Comparison of ENCODE assay signal across 1 cellular context in the genomic region with DNA sequence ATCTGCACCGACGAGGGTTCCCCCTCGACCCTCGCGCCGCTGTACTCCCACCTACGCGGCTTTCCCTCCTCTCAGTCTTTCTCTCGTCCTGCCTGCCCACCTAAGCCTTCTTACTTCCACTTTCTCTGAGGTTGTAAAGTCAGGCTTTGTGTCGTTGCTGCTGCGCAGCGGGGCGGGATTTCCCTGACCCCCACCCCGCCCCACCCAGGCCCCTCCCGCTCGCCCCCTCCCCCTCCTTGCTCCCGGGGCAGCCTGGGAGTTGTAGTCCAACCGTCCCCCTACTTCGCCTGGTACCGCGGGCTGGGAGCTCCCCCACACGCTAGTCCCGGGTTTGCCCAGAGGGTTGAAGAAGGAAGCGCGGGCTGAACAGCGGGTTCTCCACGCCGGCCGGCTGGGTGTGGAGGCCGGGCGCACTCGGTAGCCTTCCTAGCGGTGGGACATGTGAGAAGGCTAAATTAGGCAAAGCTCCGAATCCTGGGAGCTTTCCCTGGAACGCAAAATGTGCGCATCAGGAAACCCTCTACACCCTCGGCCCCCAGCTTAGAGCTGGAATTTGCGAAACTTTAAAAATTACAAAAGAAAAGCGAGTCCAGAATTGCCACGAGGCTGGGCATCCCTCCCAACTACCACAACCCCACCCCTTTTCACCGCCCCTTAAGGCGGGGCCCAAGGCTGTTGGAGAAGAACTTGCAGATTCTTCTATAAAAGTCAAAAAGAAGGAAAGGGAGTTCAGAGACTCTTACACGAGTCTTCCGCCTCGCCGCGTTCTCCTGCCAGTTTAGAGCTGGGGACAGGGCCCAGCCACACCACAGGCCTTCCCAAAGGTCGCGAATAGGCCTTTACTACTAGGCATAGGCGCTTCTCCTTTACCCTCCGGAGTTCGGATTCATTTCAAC.
TF ChIP-seq lines count a peak whose summit lies in the region.

A gene (minus strand): TSS at position 153 of the 896 bp plus-strand sequence. CDS start 1,011 bp downstream, outside the sequence.

TF ChIP-seq in HepG2, 621 proteins besides CTCF, POLR2A, EP300 and RAD21 (continued from another document and continues in another):
- TF ChIP-seq, protein P1, sequence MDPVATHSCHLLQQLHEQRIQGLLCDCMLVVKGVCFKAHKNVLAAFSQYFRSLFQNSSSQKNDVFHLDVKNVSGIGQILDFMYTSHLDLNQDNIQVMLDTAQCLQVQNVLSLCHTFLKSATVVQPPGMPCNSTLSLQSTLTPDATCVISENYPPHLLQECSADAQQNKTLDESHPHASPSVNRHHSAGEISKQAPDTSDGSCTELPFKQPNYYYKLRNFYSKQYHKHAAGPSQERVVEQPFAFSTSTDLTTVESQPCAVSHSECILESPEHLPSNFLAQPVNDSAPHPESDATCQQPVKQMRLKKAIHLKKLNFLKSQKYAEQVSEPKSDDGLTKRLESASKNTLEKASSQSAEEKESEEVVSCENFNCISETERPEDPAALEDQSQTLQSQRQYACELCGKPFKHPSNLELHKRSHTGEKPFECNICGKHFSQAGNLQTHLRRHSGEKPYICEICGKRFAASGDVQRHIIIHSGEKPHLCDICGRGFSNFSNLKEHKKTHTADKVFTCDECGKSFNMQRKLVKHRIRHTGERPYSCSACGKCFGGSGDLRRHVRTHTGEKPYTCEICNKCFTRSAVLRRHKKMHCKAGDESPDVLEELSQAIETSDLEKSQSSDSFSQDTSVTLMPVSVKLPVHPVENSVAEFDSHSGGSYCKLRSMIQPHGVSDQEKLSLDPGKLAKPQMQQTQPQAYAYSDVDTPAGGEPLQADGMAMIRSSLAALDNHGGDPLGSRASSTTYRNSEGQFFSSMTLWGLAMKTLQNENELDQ (CRISPR knock-in tag; IDR thresholded peaks at IDR 0.05; ENCODE audit: borderline replicate concordance), result no peak
- TF ChIP-seq ZNF335 (CRISPR knock-in tag; IDR thresholded peaks at IDR 0.05) (no peak), MBNL3 (CRISPR knock-in tag; conservative IDR thresholded peaks at IDR 0.05) (no peak), ZNF761 (CRISPR knock-in tag; conservative IDR thresholded peaks at IDR 0.05) (no peak), HDAC1 (CRISPR knock-in tag; IDR thresholded peaks at IDR 0.05) (0 out of 2 replicates have a peak, but pooled peaks have one; percentile 18), GLI4 (CRISPR knock-in tag; IDR thresholded peaks at IDR 0.05; ENCODE audit: borderline replicate concordance) (no peak), ARID2 (CRISPR knock-in tag; IDR thresholded peaks at IDR 0.05; ENCODE audit: borderline replicate concordance) (no peak), ZFX (CRISPR knock-in tag; IDR thresholded peaks at IDR 0.05; ENCODE audit: low read depth) (peak; percentile 81), RFX3 (CRISPR knock-in tag; IDR thresholded peaks at IDR 0.05) (no peak), ZNF530 (CRISPR knock-in tag; IDR thresholded peaks at IDR 0.05; ENCODE audit: low read depth) (no peak), CBX5 (CRISPR knock-in tag; IDR thresholded peaks at IDR 0.05; ENCODE audit: borderline replicate concordance) (no peak), ZNF24 (IDR thresholded peaks at IDR 0.05) (no peak), ZNF160 (CRISPR knock-in tag; IDR thresholded peaks at IDR 0.05) (no peak), FOXC1 (CRISPR knock-in tag; IDR thresholded peaks at IDR 0.05; ENCODE audit: borderline replicate concordance) (no peak), ZNF552 (CRISPR knock-in tag; IDR thresholded peaks at IDR 0.05; ENCODE audit: borderline replicate concordance) (no peak), ZNF34 (CRISPR knock-in tag; IDR thresholded peaks at IDR 0.05; ENCODE audit: borderline replicate concordance) (no peak), KLF15 (CRISPR knock-in tag; IDR thresholded peaks at IDR 0.05; ENCODE audit: borderline replicate concordance) (no peak), THAP11 (CRISPR knock-in tag; IDR thresholded peaks at IDR 0.05) (peak; percentile 96), ZNF564 (CRISPR knock-in tag; IDR thresholded peaks at IDR 0.05) (no peak), ZNF549 (CRISPR knock-in tag; IDR thresholded peaks at IDR 0.05) (no peak), TAF1 (CRISPR knock-in tag; IDR thresholded peaks at IDR 0.05) (peak; percentile 58; the same call in 1 of the 2 replicates), TGIF2 (CRISPR knock-in tag; IDR thresholded peaks at IDR 0.05) (no peak), RORA (CRISPR knock-in tag; IDR thresholded peaks at IDR 0.05) (no peak), NR2C2 (CRISPR knock-in tag; IDR thresholded peaks at IDR 0.05; ENCODE audit: borderline replicate concordance) (peak; percentile 41; the same call in 1 of the 2 replicates), ZNF543 (CRISPR knock-in tag; IDR thresholded peaks at IDR 0.05) (no peak), NCOR1 (IDR thresholded peaks at IDR 0.05; ENCODE audit: borderline replicate concordance, low read length) (no peak), TSC22D2 (CRISPR knock-in tag; IDR thresholded peaks at IDR 0.05; ENCODE audit: borderline replicate concordance) (no peak), ZNF792 (CRISPR knock-in tag; IDR thresholded peaks at IDR 0.05) (no peak), GABPA (IDR thresholded peaks at IDR 0.05; ENCODE audit: low read depth, low read length) (no peak), GABPA (CRISPR knock-in tag; IDR thresholded peaks at IDR 0.05; ENCODE audit: low read depth) (peak; percentile 38), SAFB2 (CRISPR knock-in tag; IDR thresholded peaks at IDR 0.05; ENCODE audit: borderline replicate concordance, low read depth) (no peak), ZNF10 (CRISPR knock-in tag; IDR thresholded peaks at IDR 0.05; ENCODE audit: borderline replicate concordance, low read depth) (no peak), PLRG1 (conservative IDR thresholded peaks at IDR 0.05) (no peak), ZNF382 (CRISPR knock-in tag; IDR thresholded peaks at IDR 0.05; ENCODE audit: borderline replicate concordance) (no peak), ZNF746 (CRISPR knock-in tag; IDR thresholded peaks at IDR 0.05) (0 out of 2 replicates have a peak, but pooled peaks have one; percentile 48), NFKBIZ (CRISPR knock-in tag; IDR thresholded peaks at IDR 0.05) (no peak), HCFC1 (IDR thresholded peaks at IDR 0.05; ENCODE audit: low read depth, low read length) (peak; percentile 74), ZNF143 (CRISPR knock-in tag; IDR thresholded peaks at IDR 0.05) (peak; percentile 85), XBP1 (CRISPR knock-in tag; IDR thresholded peaks at IDR 0.05) (no peak), SCMH1 (CRISPR knock-in tag; IDR thresholded peaks at IDR 0.05; ENCODE audit: borderline replicate concordance) (no peak), ZBTB7A (CRISPR knock-in tag; IDR thresholded peaks at IDR 0.05) (no peak), AGO1 (IDR thresholded peaks at IDR 0.05; ENCODE audit: low read depth, low read length, poor library complexity, severe bottlenecking) (no peak), ZNF224 (CRISPR knock-in tag; IDR thresholded peaks at IDR 0.05) (no peak), ZNF766 (CRISPR knock-in tag; IDR thresholded peaks at IDR 0.05; ENCODE audit: borderline replicate concordance) (no peak), ZFP90 (CRISPR knock-in tag; IDR thresholded peaks at IDR 0.05; ENCODE audit: borderline replicate concordance) (no peak)
- TF ChIP-seq, protein P2, sequence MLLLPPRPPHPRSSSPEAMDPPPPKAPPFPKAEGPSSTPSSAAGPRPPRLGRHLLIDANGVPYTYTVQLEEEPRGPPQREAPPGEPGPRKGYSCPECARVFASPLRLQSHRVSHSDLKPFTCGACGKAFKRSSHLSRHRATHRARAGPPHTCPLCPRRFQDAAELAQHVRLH (CRISPR knock-in tag; IDR thresholded peaks at IDR 0.05; ENCODE audit: borderline replicate concordance, low read depth), result peak; percentile 23; the same call in 1 of the 2 replicates
- TF ChIP-seq, protein P3, sequence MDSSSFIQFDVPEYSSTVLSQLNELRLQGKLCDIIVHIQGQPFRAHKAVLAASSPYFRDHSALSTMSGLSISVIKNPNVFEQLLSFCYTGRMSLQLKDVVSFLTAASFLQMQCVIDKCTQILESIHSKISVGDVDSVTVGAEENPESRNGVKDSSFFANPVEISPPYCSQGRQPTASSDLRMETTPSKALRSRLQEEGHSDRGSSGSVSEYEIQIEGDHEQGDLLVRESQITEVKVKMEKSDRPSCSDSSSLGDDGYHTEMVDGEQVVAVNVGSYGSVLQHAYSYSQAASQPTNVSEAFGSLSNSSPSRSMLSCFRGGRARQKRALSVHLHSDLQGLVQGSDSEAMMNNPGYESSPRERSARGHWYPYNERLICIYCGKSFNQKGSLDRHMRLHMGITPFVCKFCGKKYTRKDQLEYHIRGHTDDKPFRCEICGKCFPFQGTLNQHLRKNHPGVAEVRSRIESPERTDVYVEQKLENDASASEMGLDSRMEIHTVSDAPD (CRISPR knock-in tag; IDR thresholded peaks at IDR 0.05), result no peak
- TF ChIP-seq, protein P4, sequence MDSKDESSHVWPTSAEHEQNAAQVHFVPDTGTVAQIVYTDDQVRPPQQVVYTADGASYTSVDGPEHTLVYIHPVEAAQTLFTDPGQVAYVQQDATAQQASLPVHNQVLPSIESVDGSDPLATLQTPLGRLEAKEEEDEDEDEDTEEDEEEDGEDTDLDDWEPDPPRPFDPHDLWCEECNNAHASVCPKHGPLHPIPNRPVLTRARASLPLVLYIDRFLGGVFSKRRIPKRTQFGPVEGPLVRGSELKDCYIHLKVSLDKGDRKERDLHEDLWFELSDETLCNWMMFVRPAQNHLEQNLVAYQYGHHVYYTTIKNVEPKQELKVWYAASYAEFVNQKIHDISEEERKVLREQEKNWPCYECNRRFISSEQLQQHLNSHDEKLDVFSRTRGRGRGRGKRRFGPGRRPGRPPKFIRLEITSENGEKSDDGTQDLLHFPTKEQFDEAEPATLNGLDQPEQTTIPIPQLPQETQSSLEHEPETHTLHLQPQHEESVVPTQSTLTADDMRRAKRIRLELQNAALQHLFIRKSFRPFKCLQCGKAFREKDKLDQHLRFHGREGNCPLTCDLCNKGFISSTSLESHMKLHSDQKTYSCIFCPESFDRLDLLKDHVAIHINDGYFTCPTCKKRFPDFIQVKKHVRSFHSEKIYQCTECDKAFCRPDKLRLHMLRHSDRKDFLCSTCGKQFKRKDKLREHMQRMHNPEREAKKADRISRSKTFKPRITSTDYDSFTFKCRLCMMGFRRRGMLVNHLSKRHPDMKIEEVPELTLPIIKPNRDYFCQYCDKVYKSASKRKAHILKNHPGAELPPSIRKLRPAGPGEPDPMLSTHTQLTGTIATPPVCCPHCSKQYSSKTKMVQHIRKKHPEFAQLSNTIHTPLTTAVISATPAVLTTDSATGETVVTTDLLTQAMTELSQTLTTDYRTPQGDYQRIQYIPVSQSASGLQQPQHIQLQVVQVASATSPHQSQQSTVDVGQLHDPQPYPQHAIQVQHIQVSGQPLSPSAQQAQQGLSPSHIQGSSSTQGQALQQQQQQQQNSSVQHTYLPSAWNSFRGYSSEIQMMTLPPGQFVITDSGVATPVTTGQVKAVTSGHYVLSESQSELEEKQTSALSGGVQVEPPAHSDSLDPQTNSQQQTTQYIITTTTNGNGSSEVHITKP (CRISPR knock-in tag; IDR thresholded peaks at IDR 0.05; ENCODE audit: low read depth), result no peak
- TF ChIP-seq, protein P5, sequence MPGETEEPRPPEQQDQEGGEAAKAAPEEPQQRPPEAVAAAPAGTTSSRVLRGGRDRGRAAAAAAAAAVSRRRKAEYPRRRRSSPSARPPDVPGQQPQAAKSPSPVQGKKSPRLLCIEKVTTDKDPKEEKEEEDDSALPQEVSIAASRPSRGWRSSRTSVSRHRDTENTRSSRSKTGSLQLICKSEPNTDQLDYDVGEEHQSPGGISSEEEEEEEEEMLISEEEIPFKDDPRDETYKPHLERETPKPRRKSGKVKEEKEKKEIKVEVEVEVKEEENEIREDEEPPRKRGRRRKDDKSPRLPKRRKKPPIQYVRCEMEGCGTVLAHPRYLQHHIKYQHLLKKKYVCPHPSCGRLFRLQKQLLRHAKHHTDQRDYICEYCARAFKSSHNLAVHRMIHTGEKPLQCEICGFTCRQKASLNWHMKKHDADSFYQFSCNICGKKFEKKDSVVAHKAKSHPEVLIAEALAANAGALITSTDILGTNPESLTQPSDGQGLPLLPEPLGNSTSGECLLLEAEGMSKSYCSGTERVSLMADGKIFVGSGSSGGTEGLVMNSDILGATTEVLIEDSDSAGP (CRISPR knock-in tag; IDR thresholded peaks at IDR 0.05; ENCODE audit: borderline replicate concordance), result 0 out of 2 replicates have a peak, but pooled peaks have one; percentile 4
- TF ChIP-seq, protein P6, sequence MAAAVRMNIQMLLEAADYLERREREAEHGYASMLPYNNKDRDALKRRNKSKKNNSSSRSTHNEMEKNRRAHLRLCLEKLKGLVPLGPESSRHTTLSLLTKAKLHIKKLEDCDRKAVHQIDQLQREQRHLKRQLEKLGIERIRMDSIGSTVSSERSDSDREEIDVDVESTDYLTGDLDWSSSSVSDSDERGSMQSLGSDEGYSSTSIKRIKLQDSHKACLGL (CRISPR knock-in tag; IDR thresholded peaks at IDR 0.05), result no peak
- TF ChIP-seq, protein P7, sequence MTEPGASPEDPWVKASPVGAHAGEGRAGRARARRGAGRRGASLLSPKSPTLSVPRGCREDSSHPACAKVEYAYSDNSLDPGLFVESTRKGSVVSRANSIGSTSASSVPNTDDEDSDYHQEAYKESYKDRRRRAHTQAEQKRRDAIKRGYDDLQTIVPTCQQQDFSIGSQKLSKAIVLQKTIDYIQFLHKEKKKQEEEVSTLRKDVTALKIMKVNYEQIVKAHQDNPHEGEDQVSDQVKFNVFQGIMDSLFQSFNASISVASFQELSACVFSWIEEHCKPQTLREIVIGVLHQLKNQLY (CRISPR knock-in tag; IDR thresholded peaks at IDR 0.05), result no peak
- TF ChIP-seq, protein P8, sequence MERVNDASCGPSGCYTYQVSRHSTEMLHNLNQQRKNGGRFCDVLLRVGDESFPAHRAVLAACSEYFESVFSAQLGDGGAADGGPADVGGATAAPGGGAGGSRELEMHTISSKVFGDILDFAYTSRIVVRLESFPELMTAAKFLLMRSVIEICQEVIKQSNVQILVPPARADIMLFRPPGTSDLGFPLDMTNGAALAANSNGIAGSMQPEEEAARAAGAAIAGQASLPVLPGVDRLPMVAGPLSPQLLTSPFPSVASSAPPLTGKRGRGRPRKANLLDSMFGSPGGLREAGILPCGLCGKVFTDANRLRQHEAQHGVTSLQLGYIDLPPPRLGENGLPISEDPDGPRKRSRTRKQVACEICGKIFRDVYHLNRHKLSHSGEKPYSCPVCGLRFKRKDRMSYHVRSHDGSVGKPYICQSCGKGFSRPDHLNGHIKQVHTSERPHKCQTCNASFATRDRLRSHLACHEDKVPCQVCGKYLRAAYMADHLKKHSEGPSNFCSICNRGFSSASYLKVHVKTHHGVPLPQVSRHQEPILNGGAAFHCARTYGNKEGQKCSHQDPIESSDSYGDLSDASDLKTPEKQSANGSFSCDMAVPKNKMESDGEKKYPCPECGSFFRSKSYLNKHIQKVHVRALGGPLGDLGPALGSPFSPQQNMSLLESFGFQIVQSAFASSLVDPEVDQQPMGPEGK (CRISPR knock-in tag; IDR thresholded peaks at IDR 0.05), result peak; percentile 77
- TF ChIP-seq, protein P9, sequence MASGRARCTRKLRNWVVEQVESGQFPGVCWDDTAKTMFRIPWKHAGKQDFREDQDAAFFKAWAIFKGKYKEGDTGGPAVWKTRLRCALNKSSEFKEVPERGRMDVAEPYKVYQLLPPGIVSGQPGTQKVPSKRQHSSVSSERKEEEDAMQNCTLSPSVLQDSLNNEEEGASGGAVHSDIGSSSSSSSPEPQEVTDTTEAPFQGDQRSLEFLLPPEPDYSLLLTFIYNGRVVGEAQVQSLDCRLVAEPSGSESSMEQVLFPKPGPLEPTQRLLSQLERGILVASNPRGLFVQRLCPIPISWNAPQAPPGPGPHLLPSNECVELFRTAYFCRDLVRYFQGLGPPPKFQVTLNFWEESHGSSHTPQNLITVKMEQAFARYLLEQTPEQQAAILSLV (CRISPR knock-in tag; IDR thresholded peaks at IDR 0.05; ENCODE audit: borderline replicate concordance), result no peak
